In the genomic region with DNA sequence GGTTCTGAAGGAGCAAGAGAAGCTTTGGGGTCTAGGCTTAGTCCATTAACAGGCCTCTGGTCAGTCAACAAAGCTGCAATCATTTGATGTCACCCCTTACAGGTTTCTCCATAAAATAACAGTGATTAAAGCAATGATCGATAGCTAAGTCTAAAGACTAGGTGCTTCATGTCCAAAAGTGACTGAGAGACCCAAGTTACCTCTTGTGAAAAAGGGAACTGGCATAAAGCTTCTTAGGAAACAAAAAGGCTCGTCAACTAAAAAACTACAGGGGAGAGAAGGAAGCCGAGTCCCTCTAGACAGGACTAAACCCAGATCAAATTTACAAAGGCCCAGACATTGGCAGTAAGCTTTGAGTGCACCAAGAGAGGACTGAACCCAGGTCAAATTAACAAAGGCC, we compare ENCODE assay signal across 9 cellular contexts. TPM values are rescaled to one million over a fixed set of nuclear protein-coding genes. Genes with fewer than 3 reads are reported as not detected.
A peak's percentile ranks its signal among the peaks of the same experiment; 100 is the strongest.
DNase-seq lines count a peak whose midpoint lies in the region; ATAC-seq and TF ChIP-seq lines count a peak whose summit lies in the region.
"Had no signal": no experiment of that assay in that cellular context is flagged by ENCODE, and none has a peak within 500 bp of the region (broad histone marks: within the 10 kb centered on the region; RNA-seq: fewer than 3 reads in every experiment).

No MANE protein-coding gene starts in this region.

- H3K27ac ChIP-seq in GM23338 (ENCODE audit: low read depth) (peak overlapping the region; percentile 78; the same call in 1 of the 2 replicates), substantia nigra (ENCODE audit: low read depth, low read length, poor library complexity, severe bottlenecking) (no peak overlapping the region)
- no peak overlapping the region for H3K27ac ChIP-seq in naive thymus-derived CD4-positive, alpha-beta T cell (ENCODE audit: low read depth, low read length)

- TF ChIP-seq CTCF in GM23338 (conservative IDR thresholded peaks at IDR 0.05; ENCODE audit: low read depth in 2 of 2) = no peak

- H3K9me2 ChIP-seq in GM23338 (ENCODE audit: insufficient read depth) = no peaks in the 10 kb centered on the region

- no peaks in the 10 kb centered on the region for H3K27me3 Mint-ChIP-seq in T-helper 1 cell treated with Interleukin-12 subunit alpha and Interleukin-12 subunit beta and Interleukin-4 antibody, amounts not matched to agents 30 μg/mL and 1 μg/mL, for 36 hours (ENCODE audit: low read depth)
- peaks cover 5% of the 10 kb centered on the region for H3K27me3 Mint-ChIP-seq in GM23338 (ENCODE audit: insufficient read depth, low read depth, poor library complexity)
- H3K27me3 Mint-ChIP-seq in T-helper 17 cell = no peaks in the 10 kb centered on the region
- no peaks in the 10 kb centered on the region for H3K27me3 Mint-ChIP-seq in naive thymus-derived CD4-positive, alpha-beta T cell
- H3K27me3 Mint-ChIP-seq: activated CD8-positive, alpha-beta memory T cell treated with anti-CD3 and anti-CD28 coated beads, Interleukin-2, amount 10 ng/mL, durations not matched to agents 7 days and 5 days had no signal

- CTCF ChIA-PET in naive thymus-derived CD4-positive, alpha-beta T cell (lab: Charles Lee) = interaction anchor here (0.6 kb wide), 1 partner anchor 102 kb away, joined by 3 read pairs; no protein-coding TSS in a partner anchor

- no peak overlapping the region for H2AFZ ChIP-seq in GM23338

- no peaks in the 10 kb centered on the region for H3K27me3 ChIP-seq in GM23338 (ENCODE audit: insufficient read depth)
- no peaks in the 10 kb centered on the region for H3K27me3 ChIP-seq in naive thymus-derived CD4-positive, alpha-beta T cell (ENCODE audit: control insufficient read depth in 2 of 2, insufficient read depth in 2 of 2, low read length in 2 of 2)

- POLR2A ChIA-PET in naive thymus-derived CD4-positive, alpha-beta T cell (lab: Charles Lee) = interaction anchor here (0.6 to 1.2 kb wide), 2 partner anchors 11 to 332 kb away, joined by 3 read pairs; no protein-coding TSS in a partner anchor

- no peaks in the 10 kb centered on the region for H3K36me3 ChIP-seq in GM23338 (ENCODE audit: insufficient read depth)
- no peaks in the 10 kb centered on the region for H3K36me3 ChIP-seq in naive thymus-derived CD4-positive, alpha-beta T cell (ENCODE audit: control insufficient read depth in 2 of 3, insufficient read depth in 3 of 3, low read length in 3 of 3)

- H3K4me1 ChIP-seq in GM23338 (ENCODE audit: insufficient read depth) = peaks cover 46% of the 10 kb centered on the region
- peaks cover 9 to 21% of the 10 kb centered on the region in 2 donors for H3K4me1 ChIP-seq in naive thymus-derived CD4-positive, alpha-beta T cell (ENCODE audit: control insufficient read depth in 2 of 2, insufficient read depth in 2 of 2, low read length in 2 of 2)

- peaks cover 26% of the 10 kb centered on the region for H3K4me1 Mint-ChIP-seq in T-helper 1 cell treated with Interleukin-12 subunit alpha and Interleukin-12 subunit beta and Interleukin-4 antibody, amounts not matched to agents 30 μg/mL and 1 μg/mL, for 36 hours (ENCODE audit: low read depth)
- peaks cover 51% of the 10 kb centered on the region for H3K4me1 Mint-ChIP-seq in GM23338
- H3K4me1 Mint-ChIP-seq in T-helper 17 cell = peaks cover 18% of the 10 kb centered on the region
- peaks cover 40 to 69% (median 51%) of the 10 kb centered on the region in 7 donors for H3K4me1 Mint-ChIP-seq in naive thymus-derived CD4-positive, alpha-beta T cell

- 0 out of 2 replicates have a peak, but pooled peaks cover 5% of the 10 kb centered on the region for H3F3A ChIP-seq in GM23338 (replicated peaks; ENCODE audit: low read depth)

- no peaks in the 10 kb centered on the region for H3K9me3 Mint-ChIP-seq in T-helper 1 cell treated with Interleukin-12 subunit alpha and Interleukin-12 subunit beta and Interleukin-4 antibody, amounts not matched to agents 30 μg/mL and 1 μg/mL, for 36 hours
- H3K9me3 Mint-ChIP-seq in GM23338 = no peaks in the 10 kb centered on the region; the same call in 2 of the 3 replicates
- H3K9me3 Mint-ChIP-seq in naive thymus-derived CD4-positive, alpha-beta T cell = no peaks in the 10 kb centered on the region

- peaks cover 53% of the 10 kb centered on the region for H4K20me1 ChIP-seq in GM23338 (replicated peaks; ENCODE audit: insufficient read depth)

- H3K9me3 ChIP-seq in T-helper 17 cell (ENCODE audit: control insufficient read depth, low read length, poor library complexity, severe bottlenecking) = no peaks in the 10 kb centered on the region
- H3K9me3 ChIP-seq in naive thymus-derived CD4-positive, alpha-beta T cell (ENCODE audit: control insufficient read depth in 2 of 3, low read length in 3 of 3) = no peaks in the 10 kb centered on the region

- no peaks in the 10 kb centered on the region for H3K36me3 Mint-ChIP-seq in T-helper 1 cell treated with Interleukin-12 subunit alpha and Interleukin-12 subunit beta and Interleukin-4 antibody, amounts not matched to agents 30 μg/mL and 1 μg/mL, for 36 hours (ENCODE audit: low read depth)
- no peaks in the 10 kb centered on the region; the same call in 2 of the 3 replicates for H3K36me3 Mint-ChIP-seq in GM23338 (ENCODE audit: low read depth)
- H3K36me3 Mint-ChIP-seq in T-helper 17 cell (ENCODE audit: low read depth) = no peaks in the 10 kb centered on the region
- peaks cover 0 to 11% (median 3%) of the 10 kb centered on the region in 5 donors for H3K36me3 Mint-ChIP-seq in naive thymus-derived CD4-positive, alpha-beta T cell

- H3K4me3 Mint-ChIP-seq in T-helper 1 cell treated with Interleukin-12 subunit alpha and Interleukin-12 subunit beta and Interleukin-4 antibody, amounts not matched to agents 30 μg/mL and 1 μg/mL, for 36 hours = peak overlapping the region; percentile 56
- H3K4me3 Mint-ChIP-seq in GM23338 (peak overlapping the region; percentile 90), T-helper 17 cell (peak overlapping the region; percentile 43)
- H3K4me3 Mint-ChIP-seq in naive thymus-derived CD4-positive, alpha-beta T cell = peak overlapping the region in 9 of 10 donors; percentile 12 to 97 (median 84)

- H3K79me2 ChIP-seq in GM23338 (replicated peaks; ENCODE audit: insufficient read depth) = peaks cover 90% of the 10 kb centered on the region

- intact Hi-C loops in naive thymus-derived CD4-positive, alpha-beta T cell (cut with micrococcal nuclease) = no loop called here

- H3K4me3 ChIP-seq in GM23338 = peak overlapping the region; percentile 97
- no peak overlapping the region for H3K4me3 ChIP-seq in naive thymus-derived CD4-positive, alpha-beta T cell (ENCODE audit: low read length)

- no peak overlapping the region for H3K27ac Mint-ChIP-seq in T-helper 1 cell treated with Interleukin-12 subunit alpha and Interleukin-12 subunit beta and Interleukin-4 antibody, amounts not matched to agents 30 μg/mL and 1 μg/mL, for 36 hours
- no peak overlapping the region for H3K27ac Mint-ChIP-seq in GM23338
- no peak overlapping the region for H3K27ac Mint-ChIP-seq in T-helper 17 cell
- H3K27ac Mint-ChIP-seq in naive thymus-derived CD4-positive, alpha-beta T cell = peak overlapping the region in 1 of 9 donors; percentile 36
- H3K27ac Mint-ChIP-seq: activated CD8-positive, alpha-beta memory T cell treated with anti-CD3 and anti-CD28 coated beads, Interleukin-2, amount 10 ng/mL, durations not matched to agents 7 days and 5 days had no signal

- ATAC-seq in GM23338 (no peak), T-helper 17 cell (no peak), HG02852 (IDR thresholded peaks at IDR 0.05; ENCODE audit: unreplicated experiment) (no peak)
- ATAC-seq in naive thymus-derived CD4-positive, alpha-beta T cell = no peak
- ATAC-seq: activated CD8-positive, alpha-beta memory T cell treated with anti-CD3 and anti-CD28 coated beads, Interleukin-2, amount 10 ng/mL, durations not matched to agents 7 days and 5 days had no signal

- DNase-seq in T-helper 1 cell = no peak
- no peak for DNase-seq in GM23338 (ENCODE audit: low spot score)
- no peak for DNase-seq in T-helper 17 cell
- no peak for DNase-seq in naive thymus-derived CD4-positive, alpha-beta T cell
- no peak for DNase-seq in substantia nigra (lab: John Stamatoyannopoulos, UW)
- no peak for DNase-seq in LoVo (ENCODE audit: low spot score)
- DNase-seq: activated CD8-positive, alpha-beta memory T cell treated with anti-CD3 and anti-CD28 coated beads, Interleukin-2, amount 10 ng/mL, durations not matched to agents 7 days and 5 days had no signal

- H3K4me2 ChIP-seq in GM23338 = peak overlapping the region; percentile 97

RNA-seq across cellular contexts. Expression of a gene that starts 2.2 kb away (rescaled TPM):
- total RNA-seq in GM23338 (2014; rRNA removed; shearing (Covaris generic)) = 25.7 and 38.0 TPM in 2 replicates
- polyA plus RNA-seq in GM23338 (2016; fragmentation: Nextera tagmentation; extraction: Ambion mirVana) = 12.3 and 12.5 TPM in 2 replicates
- 10 to 100 TPM; 12.8 to 15.2 TPM for total RNA-seq in T-helper 17 cell
- 10 to 100 TPM; 21.4 to 31.9 (median 23.4) TPM for total RNA-seq in naive thymus-derived CD4-positive, alpha-beta T cell
- 10 to 100 TPM in 1 of 2 donors, 1 to 10 TPM in 1; 6.8 to 12.5 TPM for polyA plus RNA-seq in naive thymus-derived CD4-positive, alpha-beta T cell

RNA-seq across cellular contexts. Expression of a gene that starts 35.0 kb away (rescaled TPM):
- 0.80 and 1.3 TPM in 2 replicates for total RNA-seq in GM23338 (2014; rRNA removed; shearing (Covaris generic))
- 0.96 and 1.0 TPM in 2 replicates for polyA plus RNA-seq in GM23338 (2016; fragmentation: Nextera tagmentation; extraction: Ambion mirVana)
- total RNA-seq in T-helper 17 cell = under 1 TPM; 0.21 to 0.94 TPM
- total RNA-seq in naive thymus-derived CD4-positive, alpha-beta T cell = 1 to 10 TPM in 3 of 5 experiments, under 1 TPM in 2; 0.12 to 2.0 (median 1.5) TPM
- polyA plus RNA-seq in naive thymus-derived CD4-positive, alpha-beta T cell = under 1 TPM in 1 of 2 donors, not detected in 1; 0.37 TPM
